In genomic region chr5:53555160-53555559, GRCh38 we compare ENCODE assay signal across 29 cellular contexts.
"Had no signal": no experiment of that assay in that cellular context is flagged by ENCODE, and none has a peak within 500 bp of the region (broad histone marks: within the 10 kb centered on the region; RNA-seq: fewer than 3 reads in every experiment).

No MANE protein-coding gene starts in this region.

- H3K4me1 Mint-ChIP-seq: neural progenitor cell; stimulated activated naive B cell treated with anti-CD40 and anti-IgM and Interleukin-4, amounts not matched to agents 10 μg/mL and 1 μg/mL and 100 μg/mL, for 72 hours had no signal

- ATAC-seq: natural killer cell; psoas muscle; right cardiac atrium; right lobe of liver; stimulated activated effector memory CD8-positive, alpha-beta T cell treated with anti-CD3 and anti-CD28 coated beads, Interleukin-12 subunit alpha, Interleukin-12 subunit beta, amount 100 ng/mL, for 72 hours; stimulated activated naive B cell treated with anti-CD40 and anti-IgM and Interleukin-4, amounts not matched to agents 10 μg/mL and 1 μg/mL and 100 μg/mL, for 72 hours had no signal

- FAIRE-seq: small intestine, urothelium cell line had no signal

- H3K4me1 ChIP-seq: parathyroid adenoma, psoas muscle, right lobe of liver, thyroid gland, vagina had no signal

- H3K27me3 ChIP-seq: neural progenitor cell, ovary, right lobe of liver, sigmoid colon, thyroid gland, tibial nerve, upper lobe of left lung, vagina had no signal

- H3K27ac ChIP-seq: neural progenitor cell, ovary, parathyroid adenoma, psoas muscle, right lobe of liver, sigmoid colon, stomach, thoracic aorta, thyroid gland, tibial nerve, upper lobe of left lung, vagina had no signal

- H3K27me3 Mint-ChIP-seq: progenitor cell of endocrine pancreas had no signal

- H3K36me3 ChIP-seq: neural progenitor cell, ovary, right lobe of liver, sigmoid colon, stomach, thoracic aorta, thyroid gland, tibial nerve, upper lobe of left lung, vagina had no signal

- H2AFZ ChIP-seq: neural progenitor cell, parathyroid adenoma had no signal

- H3K79me2 ChIP-seq: parathyroid adenoma had no signal

- H3K9me3 Mint-ChIP-seq: natural killer cell; stimulated activated effector memory CD8-positive, alpha-beta T cell treated with anti-CD3 and anti-CD28 coated beads, Interleukin-12 subunit alpha, Interleukin-12 subunit beta, amount 100 ng/mL, for 72 hours had no signal

- H3K36me3 Mint-ChIP-seq: natural killer cell; neural progenitor cell; stimulated activated effector memory CD8-positive, alpha-beta T cell treated with anti-CD3 and anti-CD28 coated beads, Interleukin-12 subunit alpha, Interleukin-12 subunit beta, amount 100 ng/mL, for 72 hours; stimulated activated naive B cell treated with anti-CD40 and anti-IgM and Interleukin-4, amounts not matched to agents 10 μg/mL and 1 μg/mL and 100 μg/mL, for 72 hours had no signal

- H3K4me3 Mint-ChIP-seq: natural killer cell; nephron; neural progenitor cell; stimulated activated effector memory CD8-positive, alpha-beta T cell treated with anti-CD3 and anti-CD28 coated beads, Interleukin-12 subunit alpha, Interleukin-12 subunit beta, amount 100 ng/mL, for 72 hours; stimulated activated naive B cell treated with anti-CD40 and anti-IgM and Interleukin-4, amounts not matched to agents 10 μg/mL and 1 μg/mL and 100 μg/mL, for 72 hours; stimulated activated naive CD8-positive, alpha-beta T cell treated with anti-CD3 and anti-CD28 coated beads, Interleukin-15, Interleukin-2, amounts not matched to agents 100 ng/mL and 50 ng/mL, for 24 hours had no signal

- H3K9me3 ChIP-seq: ovary, right lobe of liver, sigmoid colon, stomach, thoracic aorta, thyroid gland, tibial nerve, vagina had no signal

- H3K4me3 ChIP-seq: neural progenitor cell, ovary, psoas muscle, right lobe of liver, sigmoid colon, stomach, thoracic aorta, thyroid gland, tibial nerve, upper lobe of left lung, vagina had no signal

- DNase-seq: natural killer cell; occipital lobe; ovary; posterior cingulate gyrus; psoas muscle; right cardiac atrium; right lobe of liver; sigmoid colon; small intestine; stimulated activated CD4-positive, alpha-beta T cell treated with anti-CD3 and anti-CD28 coated beads, Interleukin-15, amount 100 ng/mL, for 24 hours; stimulated activated CD4-positive, alpha-beta T cell treated with anti-CD3 and anti-CD28 coated beads, Interleukin-2, amount 100 ng/mL, for 24 hours; stimulated activated CD4-positive, alpha-beta T cell treated with anti-CD3 and anti-CD28 coated beads, Interleukin-2, amount 100 ng/mL, for 48 hours; stimulated activated CD4-positive, alpha-beta T cell treated with anti-CD3 and anti-CD28 coated beads, Interleukin-4, amount 100 ng/mL, for 24 hours; stimulated activated naive B cell treated with anti-CD40 and anti-IgM and Interleukin-4, amounts not matched to agents 10 μg/mL and 1 μg/mL and 100 μg/mL, for 72 hours; stimulated activated naive CD4-positive, alpha-beta T cell treated with Interleukin-2 at 50 U/mL for 16 hours; stomach; thyroid gland; trophoblast cell; upper lobe of left lung had no signal

- H3K27ac Mint-ChIP-seq: natural killer cell; nephron; neural progenitor cell; progenitor cell of endocrine pancreas; stimulated activated effector memory CD8-positive, alpha-beta T cell treated with anti-CD3 and anti-CD28 coated beads, Interleukin-12 subunit alpha, Interleukin-12 subunit beta, amount 100 ng/mL, for 72 hours; stimulated activated naive B cell treated with anti-CD40 and anti-IgM and Interleukin-4, amounts not matched to agents 10 μg/mL and 1 μg/mL and 100 μg/mL, for 72 hours; stimulated activated naive CD8-positive, alpha-beta T cell treated with anti-CD3 and anti-CD28 coated beads, Interleukin-15, Interleukin-2, amounts not matched to agents 100 ng/mL and 50 ng/mL, for 24 hours had no signal
